ENCODE assay signal across 18 cellular contexts in genomic region chr7:123784263-123784662, GRCh38. TPM values are rescaled to one million over a fixed set of nuclear protein-coding genes. Genes with fewer than 3 reads are reported as not detected.
DNase-seq lines count a peak whose midpoint lies in the region; ATAC-seq, FAIRE-seq and TF ChIP-seq lines count a peak whose summit lies in the region.
"Had no signal": no experiment of that assay in that cellular context is flagged by ENCODE, and none has a peak within 500 bp of the region (broad histone marks: within the 10 kb centered on the region; RNA-seq: fewer than 3 reads in every experiment).

No MANE protein-coding gene starts in this region.

- no peak overlapping the region for H3K4me3 Mint-ChIP-seq in natural killer cell treated with Interleukin-12 subunit alpha and Interleukin-12 subunit beta and Interleukin-15 and Interleukin-18, amount 100 ng/mL, for 72 hours

- no peaks in the 10 kb centered on the region for H3K79me1 ChIP-seq in H1 (ENCODE audit: low read depth, low read length)

- H3K4me3 ChIP-seq in H1 (ENCODE audit: extremely low read depth in 1 of 4, insufficient read depth in 2 of 4, low read depth in 3 of 4, low read length in 4 of 4) (no peak overlapping the region), hepatocyte (no peak overlapping the region)
- H3K4me3 ChIP-seq: SJSA1 had no signal

- no peak overlapping the region for H3K4ac ChIP-seq in H1 (replicated peaks; ENCODE audit: insufficient read length, low read depth, low read length)

- H2BK15ac ChIP-seq in H1 (ENCODE audit: low read length) = no peak overlapping the region

- H2AK5ac ChIP-seq in H1 (ENCODE audit: low read depth, low read length) = no peak overlapping the region

- TF ChIP-seq CTCF in H1 (IDR thresholded peaks at IDR 0.05; ENCODE audit: control extremely low read depth in 1 of 3, insufficient read depth in 1 of 3, low read depth in 1 of 3, low read length in 3 of 3) = no peak
- TF ChIP-seq CTCF in hepatocyte (IDR thresholded peaks at IDR 0.05; ENCODE audit: poor library complexity) = no peak

- DNase-seq in LHCN-M2 (ENCODE audit: low read depth) (peak; percentile 52), H1 (ENCODE audit: low read depth in 1 of 2, low spot score in 2 of 2) (no peak), hepatocyte (ENCODE audit: low spot score) (no peak), sciatic nerve (ENCODE audit: low spot score) (no peak), NCI-H2196 treated with DMSO at 0.1 percent for 48 hours (lab: John Stamatoyannopoulos, UW; ENCODE audit: unreplicated experiment) (no peak)
- no peak for DNase-seq in stimulated activated CD4-positive, alpha-beta T cell treated with anti-CD3 and anti-CD28 coated beads, Interleukin-2, amount 100 ng/mL, for 48 hours
- DNase-seq in natural killer cell treated with Interleukin-12 subunit alpha and Interleukin-12 subunit beta and Interleukin-15 and Interleukin-18, amount 100 ng/mL, for 72 hours (ENCODE audit: low spot score) = no peak
- DNase-seq: activated CD4-positive, alpha-beta T cell treated with anti-CD3 and anti-CD28 coated beads for 48 hours; activated CD8-positive, alpha-beta memory T cell treated with anti-CD3 and anti-CD28 coated beads, Interleukin-2, amount 50 U/mL, for 48 hours; activated naive CD4-positive, alpha-beta T cell treated with Interleukin-2 at 50 U/mL for 16 hours; AML-193; GF-D8; NCI-H146; retina; stimulated activated CD4-positive, alpha-beta T cell treated with anti-CD3 and anti-CD28 coated beads, Interleukin-2, amount 100 ng/mL, for 24 hours; T1000 had no signal

- no peak overlapping the region for H3K56ac ChIP-seq in H1 (replicated peaks; ENCODE audit: insufficient read length, low read depth, low read length)

- H3K4me1 ChIP-seq in H1 (replicated peaks in 1 of 4; ENCODE audit: control insufficient read depth in 3 of 4, insufficient read depth in 4 of 4, low read length in 3 of 4) (peaks cover 0 to 11% (median 0%) of the 10 kb centered on the region in 4 experiments; a peak in 1 of 7 replicates), hepatocyte (ENCODE audit: insufficient read depth) (peaks cover 13% of the 10 kb centered on the region)
- H3K4me1 ChIP-seq: SJSA1 had no signal

- CTCF ChIA-PET in H1 (lab: Charles Lee; ENCODE audit: partially characterized antibody) = interaction anchor here (1.1 to 1.8 kb wide), 4 partner anchors 9 to 160 kb away, joined by 3 to 9 read pairs (median 4); no protein-coding TSS in a partner anchor

- intact Hi-C loops in sciatic nerve (cut with DNase I) = no loop called here

- FAIRE-seq in H1 (lab: Jason Lieb, UNC) = no peak

- POLR2A ChIA-PET in H1 (lab: Charles Lee; ENCODE audit: partially characterized antibody) = no interaction called here

- H3K36me3 ChIP-seq in H1 (ENCODE audit: control insufficient read depth in 2 of 4, insufficient read depth in 4 of 4, low read length in 3 of 4) (no peaks in the 10 kb centered on the region), hepatocyte (replicated peaks; ENCODE audit: insufficient read depth, low read depth) (no peaks in the 10 kb centered on the region)
- H3K36me3 ChIP-seq: SJSA1 had no signal

- H4K91ac ChIP-seq in H1 (replicated peaks; ENCODE audit: insufficient read length, low read length) = no peak overlapping the region

- H3K9me3 Mint-ChIP-seq in natural killer cell treated with Interleukin-12 subunit alpha and Interleukin-12 subunit beta and Interleukin-15 and Interleukin-18, amount 100 ng/mL, for 72 hours = no peaks in the 10 kb centered on the region

- peak; percentile 58 for ATAC-seq in sciatic nerve
- ATAC-seq in HG02571 (IDR thresholded peaks at IDR 0.05; ENCODE audit: unreplicated experiment) = no peak
- ATAC-seq in natural killer cell treated with Interleukin-12 subunit alpha and Interleukin-12 subunit beta and Interleukin-15 and Interleukin-18, amount 100 ng/mL, for 72 hours = no peak

- no peak for TF ChIP-seq EP300 in H1 (IDR thresholded peaks at IDR 0.05; ENCODE audit: borderline replicate concordance in 1 of 2, low read depth in 2 of 2, low read length in 2 of 2)

- TF ChIP-seq POLR2A in H1 (IDR thresholded peaks at IDR 0.05; ENCODE audit: control extremely low read depth in 1 of 2, low read depth in 2 of 2, low read length in 2 of 2) = no peak

- no peak overlapping the region for H4K8ac ChIP-seq in H1 (ENCODE audit: extremely low read depth, insufficient read depth, low read length)

- no peak overlapping the region for H3K27ac Mint-ChIP-seq in natural killer cell treated with Interleukin-12 subunit alpha and Interleukin-12 subunit beta and Interleukin-15 and Interleukin-18, amount 100 ng/mL, for 72 hours

- H3K79me2 ChIP-seq in H1 (ENCODE audit: control insufficient read depth in 1 of 2, insufficient read depth in 2 of 2, low read length in 2 of 2) = no peaks in the 10 kb centered on the region
- H3K79me2 ChIP-seq in hepatocyte = no peaks in the 10 kb centered on the region

- no peak overlapping the region for H3K14ac ChIP-seq in H1 (ENCODE audit: insufficient read length)

- no peak overlapping the region for H3K27ac ChIP-seq in H1 (ENCODE audit: low read depth, low read length)
- peak overlapping the region; percentile 33 for H3K27ac ChIP-seq in hepatocyte
- H3K27ac ChIP-seq: SJSA1 had no signal

- H2BK20ac ChIP-seq in H1 (ENCODE audit: low read length) = no peak overlapping the region

- H3K27me3 ChIP-seq in H1 (replicated peaks in 1 of 4; ENCODE audit: control insufficient read depth in 3 of 4, extremely low read depth in 1 of 4, insufficient read depth in 3 of 4, low read length in 3 of 4) (no peaks in the 10 kb centered on the region), hepatocyte (no peaks in the 10 kb centered on the region)

- no peaks in the 10 kb centered on the region for H3K9me3 ChIP-seq in H1 (ENCODE audit: insufficient read depth in 2 of 2, low read depth in 1 of 2, low read length in 1 of 2)
- no peaks in the 10 kb centered on the region for H3K9me3 ChIP-seq in hepatocyte (ENCODE audit: low read depth)
- H3K9me3 ChIP-seq: SJSA1 had no signal

- H3K23ac ChIP-seq in H1 (ENCODE audit: insufficient read length) = no peak overlapping the region

- no peak overlapping the region for H2BK5ac ChIP-seq in H1 (ENCODE audit: low read depth, low read length)

- H3K9me2 ChIP-seq in hepatocyte (replicated peaks; ENCODE audit: insufficient read depth) = no peaks in the 10 kb centered on the region

- no peaks in the 10 kb centered on the region for H3K4me1 Mint-ChIP-seq in natural killer cell treated with Interleukin-12 subunit alpha and Interleukin-12 subunit beta and Interleukin-15 and Interleukin-18, amount 100 ng/mL, for 72 hours (ENCODE audit: low read depth in 2 of 2)

- no peaks in the 10 kb centered on the region for H3K23me2 ChIP-seq in H1 (ENCODE audit: low read depth, low read length)

- H3K4me2 ChIP-seq in H1 (ENCODE audit: insufficient read depth in 1 of 2, low read depth in 2 of 2, low read length in 2 of 2) = no peak overlapping the region
- H3K4me2 ChIP-seq in hepatocyte = no peak overlapping the region

- no peak overlapping the region for H4K5ac ChIP-seq in H1 (ENCODE audit: insufficient read length, low read depth, low read length)

- no peak overlapping the region for H3K9ac ChIP-seq in H1 (replicated peaks in 1 of 4; ENCODE audit: extremely low read depth in 1 of 4, low read depth in 3 of 4, low read length in 3 of 4)

- H3K27me3 Mint-ChIP-seq in natural killer cell treated with Interleukin-12 subunit alpha and Interleukin-12 subunit beta and Interleukin-15 and Interleukin-18, amount 100 ng/mL, for 72 hours = peaks cover 12 to 20% of the 10 kb centered on the region in 2 donors

- H2AFZ ChIP-seq in H1 (ENCODE audit: low read length) (peak overlapping the region; percentile 80; the same call in 1 of the 2 replicates), hepatocyte (no peak overlapping the region)

- H2BK12ac ChIP-seq in H1 (ENCODE audit: low read depth, low read length) = no peak overlapping the region

- no peak for TF ChIP-seq RAD21 in H1 (IDR thresholded peaks at IDR 0.05 in 1 of 2, conservative IDR thresholded peaks at IDR 0.05 in 1 of 2; ENCODE audit: low read depth in 2 of 2, low read length in 2 of 2)

- no peaks in the 10 kb centered on the region for H4K20me1 ChIP-seq in H1 (replicated peaks in 1 of 2; ENCODE audit: control insufficient read depth in 1 of 2, insufficient read depth in 2 of 2, low read length in 2 of 2)
- H4K20me1 ChIP-seq in hepatocyte (ENCODE audit: insufficient read depth, poor library complexity, severe bottlenecking) = no peaks in the 10 kb centered on the region

- no peaks in the 10 kb centered on the region for H3K36me3 Mint-ChIP-seq in natural killer cell treated with Interleukin-12 subunit alpha and Interleukin-12 subunit beta and Interleukin-15 and Interleukin-18, amount 100 ng/mL, for 72 hours

- H3K18ac ChIP-seq in H1 (ENCODE audit: extremely low read depth, low read length) = no peak overlapping the region

- no peak overlapping the region for H2BK120ac ChIP-seq in H1 (replicated peaks; ENCODE audit: low read depth, low read length)

TF ChIP-seq in H1, 55 proteins besides CTCF, POLR2A, EP300 and RAD21 (continues in another document):
- no peak for TF ChIP-seq EZH2 (IDR thresholded peaks at IDR 0.05; ENCODE audit: low read depth, low read length, severe bottlenecking)

RNA-seq across cellular contexts. Expression of gene WASL, which starts 35.5 kb away (rescaled TPM):
- total RNA-seq in LHCN-M2 (2014; rRNA removed) (22.5 and 26.9 TPM in 2 replicates), hepatocyte (41.9 and 48.9 TPM in 2 replicates), sciatic nerve (51.3 TPM)
- 13.4 TPM for polyA plus RNA-seq in LHCN-M2 (2012)
- total RNA-seq in H1 (2021; fragmentation: NEBNext Ultra II Directional; extraction: Animal tissue kit (Norgen Biotek cat#: 25700)) = 37.1 and 38.9 TPM in 2 replicates
- polyA plus RNA-seq in H1 (2011; rRNA removed) (6.0 and 7.7 TPM in 2 replicates), hepatocyte (29.0 and 36.8 TPM in 2 replicates)
- 8.4 TPM for polyA plus RNA-seq in H1 (2011; cell fraction: cytosol; rRNA removed)
- polyA plus RNA-seq in H1 (2011; cell fraction: nucleus; rRNA removed) = 6.8 TPM
- polyA plus RNA-seq in H1 (2012, experiment 1 of 2) = 12.0 to 20.5 TPM (median 14.1 TPM) in 4 replicates
- 3.2 TPM for polyA plus RNA-seq in H1 (2012, experiment 2 of 2)
- 22.5 TPM for polyA plus RNA-seq in H1 (2013, experiment 1 of 2)
- polyA plus RNA-seq in H1 (2013, experiment 2 of 2) = 23.7 TPM
- 6.2 and 6.9 TPM in 2 replicates for polyA minus RNA-seq in H1 (2011; rRNA and poly(A)+ RNA removed)
- polyA minus RNA-seq in H1 (2011; cell fraction: cytosol; rRNA and poly(A)+ RNA removed) = 10.1 TPM
- polyA minus RNA-seq in H1 (2011; cell fraction: nucleus; rRNA and poly(A)+ RNA removed) = 32.8 TPM
- total RNA-seq in natural killer cell treated with Interleukin-12 subunit alpha and Interleukin-12 subunit beta and Interleukin-15 and Interleukin-18, amount 100 ng/mL, for 72 hours = 10 to 100 TPM in 1 of 2 donors, 1 to 10 TPM in 1; 6.3 to 10.6 TPM
